8 cellular contexts compared by ENCODE assay signal in genomic region chr2:62505109-62505508, GRCh38. TPM values are rescaled to one million over a fixed set of nuclear protein-coding genes. Genes with fewer than 3 reads are reported as not detected.
DNase-seq lines count a peak whose midpoint lies in the region; ATAC-seq and TF ChIP-seq lines count a peak whose summit lies in the region.

No MANE protein-coding gene starts in this region.

- no peaks in the 10 kb centered on the region for H3K27me3 ChIP-seq in WERI-Rb-1 (ENCODE audit: insufficient read depth, low read depth, severe bottlenecking)

- no peak for ATAC-seq in GM19023 (IDR thresholded peaks at IDR 0.05; ENCODE audit: unreplicated experiment)
- no peak for ATAC-seq in GM18867 (IDR thresholded peaks at IDR 0.05; ENCODE audit: unreplicated experiment)

- peak overlapping the region; percentile 26 for H3K27ac Mint-ChIP-seq in T-helper 2 cell treated with Interferon-gamma antibody and Interleukin-4, amounts not matched to agents 5 μg/mL and 100 μg/mL, for 36 hours
- peak overlapping the region in 1 of 6 donors; percentile 61 for H3K27ac Mint-ChIP-seq in immature natural killer cell

- no peak for TF ChIP-seq CTCF in WERI-Rb-1 (IDR thresholded peaks at IDR 0.05; ENCODE audit: low read depth, low read length)

- H3K27me3 Mint-ChIP-seq in T-helper 2 cell treated with Interferon-gamma antibody and Interleukin-4, amounts not matched to agents 5 μg/mL and 100 μg/mL, for 36 hours (ENCODE audit: low read depth): peaks cover 22% of the 10 kb centered on the region
- peaks cover 1 to 6% (median 2%) of the 10 kb centered on the region in 3 donors for H3K27me3 Mint-ChIP-seq in immature natural killer cell (ENCODE audit: low read depth in 3 of 3)

- no peak overlapping the region; the same call in 1 of the 2 replicates for H3K27ac ChIP-seq in WERI-Rb-1

- peak overlapping the region; percentile 78 for H3K4me3 Mint-ChIP-seq in T-helper 2 cell treated with Interferon-gamma antibody and Interleukin-4, amounts not matched to agents 5 μg/mL and 100 μg/mL, for 36 hours
- peak overlapping the region; percentile 75 to 86 (median 83) for H3K4me3 Mint-ChIP-seq in immature natural killer cell

- no peaks in the 10 kb centered on the region for H3K9me3 ChIP-seq in WERI-Rb-1 (ENCODE audit: severe bottlenecking)

- no peak for DNase-seq in T-helper 2 cell treated with Interferon-gamma antibody and Interleukin-4, amounts not matched to agents 5 μg/mL and 100 μg/mL, for 36 hours (ENCODE audit: low spot score)
- DNase-seq in T-helper 2 cell (no peak), WERI-Rb-1 (no peak), immature natural killer cell (no peak), superior temporal gyrus (ENCODE audit: extremely low spot score) (peak; percentile 65), C1 segment of cervical spinal cord (lab: John Stamatoyannopoulos, UW) (no peak)

- no peaks in the 10 kb centered on the region for H3K36me3 ChIP-seq in WERI-Rb-1

- peaks cover 7% of the 10 kb centered on the region for H3K4me1 Mint-ChIP-seq in T-helper 2 cell treated with Interferon-gamma antibody and Interleukin-4, amounts not matched to agents 5 μg/mL and 100 μg/mL, for 36 hours (ENCODE audit: low read depth)
- H3K4me1 Mint-ChIP-seq in immature natural killer cell: peaks cover 8 to 15% of the 10 kb centered on the region in 2 donors

- H3K36me3 Mint-ChIP-seq in T-helper 2 cell treated with Interferon-gamma antibody and Interleukin-4, amounts not matched to agents 5 μg/mL and 100 μg/mL, for 36 hours (ENCODE audit: low read depth): no peaks in the 10 kb centered on the region
- no peaks in the 10 kb centered on the region for H3K36me3 Mint-ChIP-seq in immature natural killer cell

- no peaks in the 10 kb centered on the region for H3K9me3 Mint-ChIP-seq in T-helper 2 cell treated with Interferon-gamma antibody and Interleukin-4, amounts not matched to agents 5 μg/mL and 100 μg/mL, for 36 hours
- H3K9me3 Mint-ChIP-seq in immature natural killer cell: no peaks in the 10 kb centered on the region

- H3K4me3 ChIP-seq in WERI-Rb-1 (ENCODE audit: low read depth, low read length): 0 out of 2 replicates have a peak overlapping the region, but pooled peaks have one; percentile 74

RNA-seq across cellular contexts. Expression of gene TMEM17, which starts 0.9 kb away (rescaled TPM):
- 1 to 10 TPM in 1 of 3 donors, under 1 TPM in 2; 0.11 to 2.2 (median 0.59) TPM for polyA plus RNA-seq in immature natural killer cell
